Comparison of ENCODE assay signal across 2 cellular contexts in genomic region chr1:16972210-16972916, GRCh38.
TF ChIP-seq lines count a peak whose summit lies in the region.

No MANE protein-coding gene starts in this region.

TF ChIP-seq in HCT116, 20 proteins besides CTCF, POLR2A, EP300 and RAD21:
- TF ChIP-seq EGR1 (IDR thresholded peaks at IDR 0.05; ENCODE audit: low read depth), result no peak

TF ChIP-seq in endothelial cell of umbilical vein, 7 proteins besides CTCF, POLR2A, EP300 and RAD21:
- TF ChIP-seq POLR2AphosphoS5 (IDR thresholded peaks at IDR 0.05; ENCODE audit: insufficient read depth, low read depth, low read length) (no peak), JUN (IDR thresholded peaks at IDR 0.05; ENCODE audit: borderline replicate concordance, insufficient read depth, insufficient read length, low read depth) (no peak), EZH2 (IDR thresholded peaks at IDR 0.05; ENCODE audit: borderline replicate concordance, low read depth, low read length, severe bottlenecking) (no peak), GATA2 (IDR thresholded peaks at IDR 0.05; ENCODE audit: insufficient read depth, insufficient read length, low read depth, low read length) (no peak), FOS (IDR thresholded peaks at IDR 0.05; ENCODE audit: borderline replicate concordance, insufficient read depth, low read length) (no peak), MYC (IDR thresholded peaks at IDR 0.05; ENCODE audit: low read depth, low read length) (no peak), MAX (IDR thresholded peaks at IDR 0.05; ENCODE audit: insufficient read depth, insufficient read length) (no peak)
